Comparison of ENCODE assay signal across 20 cellular contexts in genomic region chr20:58755751-58756524, GRCh38.
DNase-seq lines count a peak whose midpoint lies in the region; ATAC-seq and TF ChIP-seq lines count a peak whose summit lies in the region.
"Had no signal": no experiment of that assay in that cellular context is flagged by ENCODE, and none has a peak within 500 bp of the region (broad histone marks: within the 10 kb centered on the region; RNA-seq: fewer than 3 reads in every experiment).

No MANE protein-coding gene starts in this region.

- peak overlapping the region; percentile 10 for H2AFZ ChIP-seq in IMR-90 (replicated peaks; ENCODE audit: low read length, poor library complexity)

- no peak overlapping the region for H3K14ac ChIP-seq in IMR-90 (replicated peaks; ENCODE audit: low read depth, low read length)

- no peak overlapping the region for H4K8ac ChIP-seq in IMR-90 (ENCODE audit: low read depth in 2 of 2, low read length in 2 of 2)

- H3K4ac ChIP-seq in IMR-90 (ENCODE audit: low read depth, low read length), result no peak overlapping the region

- H3K9ac ChIP-seq in BLaER1 treated with 17β-estradiol and CSF1 and Interleukin-3, amounts not matched to agents 10 nM and 100 nM, result no peak overlapping the region
- no peak overlapping the region for H3K9ac ChIP-seq in IMR-90 (ENCODE audit: low read depth, low read length)
- H3K9ac ChIP-seq: KMS-11 had no signal

- no peak overlapping the region for H3K23ac ChIP-seq in IMR-90 (ENCODE audit: low read depth, low read length)

- no peak overlapping the region for H3K4me3 ChIP-seq in BLaER1 treated with 17β-estradiol and CSF1 and Interleukin-3, amounts not matched to agents 10 nM and 100 nM
- H3K4me3 ChIP-seq in IMR-90 (ENCODE audit: insufficient read depth, low read depth, low read length) (no peak overlapping the region), fibroblast of the aortic adventitia (ENCODE audit: low read depth, low read length) (no peak overlapping the region), spleen (no peak overlapping the region), brain microvascular endothelial cell (ENCODE audit: low read depth, low read length) (no peak overlapping the region)

- CTCF ChIA-PET in IMR-90 (lab: Yijun Ruan, JAX), result no interaction called here

- H4K91ac ChIP-seq in IMR-90 (ENCODE audit: insufficient read depth, low read depth, low read length), result no peak overlapping the region

- no TSS peak for BruUV-seq in IMR-90 (replicated peaks; lab: Mats Ljungman, UMichigan)

- H3K56ac ChIP-seq in IMR-90 (ENCODE audit: extremely low read depth, insufficient read depth, low read length), result no peak overlapping the region

- TF ChIP-seq CTCF in IMR-90 (conservative IDR thresholded peaks at IDR 0.05; ENCODE audit: low read depth, low read length) (no peak), fibroblast of the aortic adventitia (IDR thresholded peaks at IDR 0.05; ENCODE audit: insufficient read depth, low read length) (no peak), spleen (IDR thresholded peaks at IDR 0.05 in 8 of 11, conservative IDR thresholded peaks at IDR 0.05 in 3 of 11) (no peak), brain microvascular endothelial cell (IDR thresholded peaks at IDR 0.05; ENCODE audit: low read depth, low read length, missing control alignments) (no peak)

- no peaks in the 10 kb centered on the region for H3K36me3 ChIP-seq in BLaER1 treated with 17β-estradiol and CSF1 and Interleukin-3, amounts not matched to agents 10 nM and 100 nM
- H3K36me3 ChIP-seq in IMR-90 (ENCODE audit: control insufficient read depth, insufficient read depth, low read length) (no peaks in the 10 kb centered on the region), spleen (no peaks in the 10 kb centered on the region), brain microvascular endothelial cell (replicated peaks) (no peaks in the 10 kb centered on the region)

- 61% methylated on average over 25 of the region's 31 CpGs; no CpG with 5 or more reads in 1 of the 2 experiments for WGBS in IMR-90 (ENCODE audit: extremely low coverage in 2 of 2, insufficient read length in 1 of 2), 2 experiments
- 80 to 89% (median 84%) methylated on average over 31 of the region's 31 CpGs for WGBS in spleen, 5 donors

- no peaks in the 10 kb centered on the region for H3K27me3 ChIP-seq in BLaER1 treated with 17β-estradiol and CSF1 and Interleukin-3, amounts not matched to agents 10 nM and 100 nM
- peaks cover 27% of the 10 kb centered on the region for H3K27me3 ChIP-seq in IMR-90 (ENCODE audit: control insufficient read depth, insufficient read depth, low read length)
- peaks cover 0 to 41% (median 0%) of the 10 kb centered on the region in 7 donors for H3K27me3 ChIP-seq in spleen (replicated peaks in 1 of 7)
- H3K27me3 ChIP-seq in brain microvascular endothelial cell (replicated peaks), result no peaks in the 10 kb centered on the region

- intact Hi-C loops in IMR-90 (cut with micrococcal nuclease), result no loop called here
- intact Hi-C loops in spleen (cut with DNase I; ENCODE audit: low total_unique reads), result no loop called here

- H3K18ac ChIP-seq in IMR-90 (ENCODE audit: low read depth, low read length), result no peak overlapping the region

- H3K9me3 ChIP-seq in BLaER1 treated with 17β-estradiol and CSF1 and Interleukin-3, amounts not matched to agents 10 nM and 100 nM (replicated peaks in 1 of 11), result peaks cover 0 to 9% (median 0%) of the 10 kb centered on the region in 11 experiments; a peak in 2 of 22 replicates
- no peaks in the 10 kb centered on the region for H3K9me3 ChIP-seq in IMR-90 (ENCODE audit: control insufficient read depth, insufficient read depth, low read length)
- no peaks in the 10 kb centered on the region for H3K9me3 ChIP-seq in spleen

- H2BK20ac ChIP-seq in IMR-90 (ENCODE audit: low read depth, low read length), result no peak overlapping the region

- no peak overlapping the region for H2AK5ac ChIP-seq in IMR-90 (ENCODE audit: low read depth, low read length)

- dilution Hi-C loops in IMR-90 (cut with HindIII; ENCODE audit: low sequenced_read_pairs, unreplicated experiment), result no loop called here

- H2AK9ac ChIP-seq in IMR-90 (replicated peaks; ENCODE audit: low read depth, low read length, poor library complexity), result no peak overlapping the region

- no peak overlapping the region for H3K27ac ChIP-seq in BLaER1 treated with 17β-estradiol and CSF1 and Interleukin-3, amounts not matched to agents 10 nM and 100 nM
- H3K27ac ChIP-seq in IMR-90 (ENCODE audit: insufficient read depth, low read length) (no peak overlapping the region), spleen (no peak overlapping the region), brain microvascular endothelial cell (no peak overlapping the region)
- H3K27ac ChIP-seq: C4-2B, KMS-11 had no signal

- no peak for TF ChIP-seq POLR2A in IMR-90 (IDR thresholded peaks at IDR 0.05; ENCODE audit: low read depth, low read length)
- TF ChIP-seq POLR2A in spleen (IDR thresholded peaks at IDR 0.05), result no peak

- no peak for TF ChIP-seq RAD21 in IMR-90 (IDR thresholded peaks at IDR 0.05; ENCODE audit: low read length)

- no peak for DNase-seq in IMR-90
- peak; percentile 1 for DNase-seq in fibroblast of the aortic adventitia (ENCODE audit: low read depth)
- peak; percentile 42 for DNase-seq in spleen
- no peak for DNase-seq in brain microvascular endothelial cell
- DNase-seq: DMS79, H7, NCI-H1417, NCI-H187, NCI-H2107, NCI-H2227 treated with DMSO at 0.1 percent for 48 hours, NCI-H510A treated with DMSO at 0.1 percent for 48 hours, NCI-H774, OCI-M1, SHP77 treated with DMSO at 0.1 percent for 48 hours had no signal

- in situ Hi-C loops in IMR-90 (cut with MboI; ENCODE audit: low sequenced_read_pairs) (no loop called here), brain microvascular endothelial cell (cut with HindIII; ENCODE audit: low pct_ligation_motif_present, low sequenced_read_pairs) (no loop called here)

- H4K20me1 ChIP-seq in BLaER1 treated with 17β-estradiol and CSF1 and Interleukin-3, amounts not matched to agents 10 nM and 100 nM, result no peaks in the 10 kb centered on the region
- no peaks in the 10 kb centered on the region for H4K20me1 ChIP-seq in IMR-90 (ENCODE audit: insufficient read depth, low read length)

- no peaks in the 10 kb centered on the region for H3K79me1 ChIP-seq in IMR-90 (ENCODE audit: low read depth in 1 of 2, low read length in 2 of 2)

- no peak overlapping the region for H4K5ac ChIP-seq in IMR-90 (ENCODE audit: low read depth, low read length)

- H2BK15ac ChIP-seq in IMR-90 (ENCODE audit: low read depth, low read length), result no peak overlapping the region

- peaks cover 0 to 11% (median 8%) of the 10 kb centered on the region in 10 experiments; a peak in 13 of 20 replicates for H3K4me1 ChIP-seq in BLaER1 treated with 17β-estradiol and CSF1 and Interleukin-3, amounts not matched to agents 10 nM and 100 nM
- H3K4me1 ChIP-seq in IMR-90 (ENCODE audit: control insufficient read depth, insufficient read depth, low read length) (no peaks in the 10 kb centered on the region), spleen (no peaks in the 10 kb centered on the region)

- POLR2A ChIA-PET in IMR-90 (lab: Charles Lee; ENCODE audit: unreplicated experiment), result no interaction called here

- ATAC-seq in IMR-90 (ENCODE audit: low read depth) (no peak), GM19397 (IDR thresholded peaks at IDR 0.05; ENCODE audit: unreplicated experiment) (no peak), GM18502 (IDR thresholded peaks at IDR 0.05; ENCODE audit: poor library complexity, unreplicated experiment) (no peak)
- ATAC-seq: HepG2 had no signal

- no peak overlapping the region for H2BK120ac ChIP-seq in IMR-90 (ENCODE audit: low read depth, low read length)

- peak overlapping the region in 7 of 11 experiments; percentile 1 to 55 (median 37); a peak in 9 of 22 replicates for H3K4me2 ChIP-seq in BLaER1 treated with 17β-estradiol and CSF1 and Interleukin-3, amounts not matched to agents 10 nM and 100 nM
- no peak overlapping the region for H3K4me2 ChIP-seq in IMR-90 (ENCODE audit: low read depth, low read length)
- H3K4me2 ChIP-seq: KMS-11 had no signal

- no peak overlapping the region for H2BK5ac ChIP-seq in IMR-90 (ENCODE audit: low read depth, low read length, poor library complexity, severe bottlenecking)

- no peaks in the 10 kb centered on the region for H3K9me1 ChIP-seq in IMR-90 (ENCODE audit: insufficient read depth, low read length)

TF ChIP-seq in IMR-90, 13 proteins besides CTCF, POLR2A, EP300 and RAD21:
- TF ChIP-seq USF2 (IDR thresholded peaks at IDR 0.05; ENCODE audit: low read depth, low read length) (no peak), CEBPB (IDR thresholded peaks at IDR 0.05; ENCODE audit: low read depth, low read length) (no peak), NFE2L2 (IDR thresholded peaks at IDR 0.05; ENCODE audit: low read depth, low read length) (no peak), RCOR1 (IDR thresholded peaks at IDR 0.05; ENCODE audit: insufficient replicate concordance, low read length) (no peak), CHD1 (IDR thresholded peaks at IDR 0.05; ENCODE audit: low read depth, low read length) (no peak), FOS (IDR thresholded peaks at IDR 0.05; ENCODE audit: low read depth, low read length) (no peak), MAZ (IDR thresholded peaks at IDR 0.05; ENCODE audit: borderline replicate concordance, low read depth, low read length) (no peak), MAFK (IDR thresholded peaks at IDR 0.05; ENCODE audit: low read depth, low read length) (no peak), SMC3 (IDR thresholded peaks at IDR 0.05; ENCODE audit: low read depth, low read length) (no peak), RFX5 (IDR thresholded peaks at IDR 0.05; ENCODE audit: low read depth, low read length) (no peak), BHLHE40 (IDR thresholded peaks at IDR 0.05; ENCODE audit: low read depth, low read length) (no peak), ELK1 (IDR thresholded peaks at IDR 0.05; ENCODE audit: borderline replicate concordance, low read depth, low read length) (no peak), MXI1 (IDR thresholded peaks at IDR 0.05; ENCODE audit: borderline replicate concordance, low read depth, low read length) (no peak)

Comparison
In these comparisons a context has a peak if more than half of its experiments do, and no peak if none do; other contexts are left out.
1. DNase-seq: peak in fibroblast of the aortic adventitia (single experiment) and spleen (single experiment); none in IMR-90 (single experiment) and brain microvascular endothelial cell (single experiment).